ENCODE assay signal across 8 cellular contexts in the genomic region with DNA sequence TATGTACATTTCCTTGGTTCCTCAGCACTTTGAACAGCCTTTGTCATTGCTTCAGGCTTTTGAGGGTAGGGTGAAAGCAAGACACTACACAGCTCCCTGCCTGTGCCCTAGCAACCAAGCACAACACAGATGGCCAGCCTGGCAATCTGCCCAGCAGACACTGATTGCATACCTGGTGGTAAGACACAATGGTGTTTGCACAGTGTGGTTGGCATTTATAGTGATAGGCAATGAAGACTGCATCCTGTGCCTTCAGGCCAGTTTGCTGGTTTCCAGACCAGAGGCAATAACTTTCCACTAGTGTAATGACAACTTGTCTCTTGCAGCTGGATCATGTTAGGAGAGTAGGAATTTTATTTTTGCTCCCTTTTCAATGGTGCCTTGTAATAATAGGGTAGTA.
DNase-seq lines count a peak whose midpoint lies in the region; ATAC-seq and TF ChIP-seq lines count a peak whose summit lies in the region.

No MANE protein-coding gene starts in this region.

- no peaks in the 10 kb centered on the region for H3K36me3 Mint-ChIP-seq in Calu3 (ENCODE audit: insufficient read depth, unreplicated experiment)

- H3K9me3 ChIP-seq in adrenal gland (replicated peaks in 1 of 3) (no peaks in the 10 kb centered on the region), right lobe of liver (no peaks in the 10 kb centered on the region), ovary (no peaks in the 10 kb centered on the region)

- no peak for TF ChIP-seq POLR2A in adrenal gland (IDR thresholded peaks at IDR 0.05)
- no peak for TF ChIP-seq POLR2A in right lobe of liver (IDR thresholded peaks at IDR 0.05)
- TF ChIP-seq POLR2A in ovary (IDR thresholded peaks at IDR 0.05) = no peak

- H3K27ac Mint-ChIP-seq in Calu3 (ENCODE audit: unreplicated experiment) = peak overlapping the region; percentile 54

- H3K27me3 ChIP-seq in adrenal gland (no peaks in the 10 kb centered on the region), right lobe of liver (no peaks in the 10 kb centered on the region), ovary (no peaks in the 10 kb centered on the region)

- TF ChIP-seq CTCF in Calu3 (IDR thresholded peaks at IDR 0.05; ENCODE audit: unreplicated experiment) (no peak), adrenal gland (IDR thresholded peaks at IDR 0.05) (no peak), right lobe of liver (IDR thresholded peaks at IDR 0.05) (no peak), ovary (IDR thresholded peaks at IDR 0.05) (no peak)

- CTCF ChIA-PET in Calu3 (lab: Charles Lee) = interaction anchor here (0.6 to 0.9 kb wide), 3 partner anchors 28 to 584 kb away, joined by 3 to 4 read pairs (median 3); no protein-coding TSS in a partner anchor

- peaks cover 2% of the 10 kb centered on the region for H3K9me3 Mint-ChIP-seq in Calu3 (ENCODE audit: low read depth, unreplicated experiment)

- TF ChIP-seq EP300 in ovary (IDR thresholded peaks at IDR 0.05) = no peak

- peaks cover 15% of the 10 kb centered on the region for H3K4me1 Mint-ChIP-seq in Calu3 (ENCODE audit: low read depth, unreplicated experiment)

- no peak overlapping the region for H3K4me3 Mint-ChIP-seq in Calu3 (ENCODE audit: low read depth, unreplicated experiment)

- peaks cover 10% of the 10 kb centered on the region for H3K27me3 Mint-ChIP-seq in Calu3 (ENCODE audit: unreplicated experiment)

- no TSS peak for BruUV-seq in Calu3 (replicated peaks; lab: Mats Ljungman, UMichigan)

- H3K36me3 ChIP-seq in adrenal gland (replicated peaks in 1 of 2) (no peaks in the 10 kb centered on the region), right lobe of liver (no peaks in the 10 kb centered on the region), ovary (no peaks in the 10 kb centered on the region)

- DNase-seq in Calu3 = peak; percentile 87
- peak; percentile 63 for DNase-seq in NCI-H1436 treated with DMSO at 0.1 percent for 48 hours (lab: John Stamatoyannopoulos, UW)
- DNase-seq in adrenal gland = peak in 5 of 7 donors; percentile 16 to 97 (median 53)
- peak; percentile 43 to 62 (median 47) for DNase-seq in right lobe of liver
- DNase-seq in ovary = no peak
- no peak for DNase-seq in activated CD4-positive, alpha-beta T cell treated with anti-CD3 and anti-CD28 coated beads, Interleukin-2, amount 50 U/mL, for 48 hours
- no peak for DNase-seq in T-helper 1 cell

- H3K4me3 ChIP-seq in adrenal gland (no peak overlapping the region), right lobe of liver (no peak overlapping the region), ovary (no peak overlapping the region)

- H3K27ac ChIP-seq in adrenal gland (no peak overlapping the region), right lobe of liver (no peak overlapping the region), ovary (no peak overlapping the region)

- ATAC-seq in right lobe of liver (peak; percentile 47 to 66 (median 58)), GM18502 (IDR thresholded peaks at IDR 0.05; ENCODE audit: poor library complexity, unreplicated experiment) (no peak)

- intact Hi-C loops in Calu3 (cut with micrococcal nuclease; ENCODE audit: unreplicated experiment) = no loop called here
- intact Hi-C loops in adrenal gland (cut with DNase I) = no loop called here
- intact Hi-C loops in right lobe of liver (cut with DNase I) = no loop called here
- intact Hi-C loops in ovary (cut with DNase I) = no loop called here

- H3K4me1 ChIP-seq in adrenal gland (replicated peaks in 1 of 2) (no peaks in the 10 kb centered on the region), right lobe of liver (no peaks in the 10 kb centered on the region), ovary (ENCODE audit: insufficient read depth) (no peaks in the 10 kb centered on the region)

Comparison
In these comparisons a context has a peak if more than half of its experiments do, and no peak if none do; other contexts are left out.
1. DNase-seq: peak in Calu3 (single experiment), NCI-H1436 treated with DMSO at 0.1 percent for 48 hours (single experiment), adrenal gland (5 of 7) and right lobe of liver (3 of 3); none in ovary (0 of 5), activated CD4-positive, alpha-beta T cell treated with anti-CD3 and anti-CD28 coated beads, Interleukin-2, amount 50 U/mL, for 48 hours (0 of 2) and T-helper 1 cell (0 of 5).